In genomic region chr12:79652521-79652920, GRCh38 we compare ENCODE assay signal across 30 cellular contexts.
"Had no signal": no experiment of that assay in that cellular context is flagged by ENCODE, and none has a peak within 500 bp of the region (broad histone marks: within the 10 kb centered on the region; RNA-seq: fewer than 3 reads in every experiment).

No MANE protein-coding gene starts in this region.

- H3K9me3 Mint-ChIP-seq: immature natural killer cell; stimulated activated effector memory CD8-positive, alpha-beta T cell treated with anti-CD3 and anti-CD28 coated beads, Interleukin-12 subunit alpha, Interleukin-12 subunit beta, amount 100 ng/mL, for 72 hours; stimulated activated naive CD8-positive, alpha-beta T cell treated with anti-CD3 and anti-CD28 coated beads, Interleukin-15, Interleukin-2, amounts not matched to agents 100 ng/mL and 50 ng/mL, for 24 hours had no signal

- DNase-seq: hippocampal formation; immature natural killer cell; left ventricle myocardium inferior; mesendoderm; midbrain; mucosa of descending colon; naive thymus-derived CD4-positive, alpha-beta T cell; nucleus accumbens; pancreas; posterior cingulate gyrus; retina; right cardiac atrium; sigmoid colon; small intestine; spleen; stimulated activated CD4-positive, alpha-beta T cell treated with anti-CD3 and anti-CD28 coated beads, Interleukin-4, amount 100 ng/mL, for 24 hours; stimulated activated naive CD4-positive, alpha-beta T cell; tibial artery; trophoblast cell; upper lobe of right lung had no signal

- H3K36me3 ChIP-seq: left ventricle myocardium inferior, pancreas, prostate gland, sigmoid colon, spleen, suprapubic skin, thoracic aorta, tibial artery, upper lobe of right lung had no signal

- H3K4me1 ChIP-seq: left ventricle myocardium inferior, pancreas, prostate gland, sigmoid colon, spleen, upper lobe of right lung had no signal

- ATAC-seq: mucosa of descending colon; naive thymus-derived CD4-positive, alpha-beta T cell; natural killer cell treated with Interleukin-12 subunit alpha and Interleukin-12 subunit beta and Interleukin-15 and Interleukin-18, amount 100 ng/mL, for 72 hours; pancreas; right cardiac atrium; stimulated activated effector memory CD8-positive, alpha-beta T cell treated with anti-CD3 and anti-CD28 coated beads, Interleukin-12 subunit alpha, Interleukin-12 subunit beta, amount 100 ng/mL, for 72 hours; upper lobe of right lung had no signal

- H3K27ac ChIP-seq: left ventricle myocardium inferior, pancreas, prostate gland, sigmoid colon, spleen, suprapubic skin, thoracic aorta, tibial artery, upper lobe of right lung had no signal

- H3K4me3 ChIP-seq: left ventricle myocardium inferior, lung, mucosa of descending colon, pancreas, prostate gland, sigmoid colon, spleen, suprapubic skin, thoracic aorta, tibial artery, upper lobe of right lung had no signal

- H3K9me3 ChIP-seq: left ventricle myocardium inferior, mucosa of descending colon, pancreas, prostate gland, sigmoid colon, spleen, suprapubic skin, thoracic aorta, tibial artery, upper lobe of right lung had no signal

- H3K36me3 Mint-ChIP-seq: immature natural killer cell; naive thymus-derived CD4-positive, alpha-beta T cell had no signal

- H3K27me3 ChIP-seq: pancreas, sigmoid colon, spleen, suprapubic skin, tibial artery, upper lobe of right lung had no signal

- H3K27ac Mint-ChIP-seq: immature natural killer cell; naive thymus-derived CD4-positive, alpha-beta T cell; natural killer cell treated with Interleukin-12 subunit alpha and Interleukin-12 subunit beta and Interleukin-15 and Interleukin-18, amount 100 ng/mL, for 72 hours; stimulated activated effector memory CD8-positive, alpha-beta T cell treated with anti-CD3 and anti-CD28 coated beads, Interleukin-12 subunit alpha, Interleukin-12 subunit beta, amount 100 ng/mL, for 72 hours; stimulated activated naive CD8-positive, alpha-beta T cell treated with anti-CD3 and anti-CD28 coated beads, Interleukin-15, Interleukin-2, amounts not matched to agents 100 ng/mL and 50 ng/mL, for 24 hours had no signal

- H3K4me3 Mint-ChIP-seq: immature natural killer cell; naive thymus-derived CD4-positive, alpha-beta T cell; natural killer cell treated with Interleukin-12 subunit alpha and Interleukin-12 subunit beta and Interleukin-15 and Interleukin-18, amount 100 ng/mL, for 72 hours; neural crest cell; stimulated activated effector memory CD8-positive, alpha-beta T cell treated with anti-CD3 and anti-CD28 coated beads, Interleukin-12 subunit alpha, Interleukin-12 subunit beta, amount 100 ng/mL, for 72 hours; stimulated activated naive CD8-positive, alpha-beta T cell treated with anti-CD3 and anti-CD28 coated beads, Interleukin-15, Interleukin-2, amounts not matched to agents 100 ng/mL and 50 ng/mL, for 24 hours had no signal

- H3K4me1 Mint-ChIP-seq: immature natural killer cell; naive thymus-derived CD4-positive, alpha-beta T cell; neural crest cell; stimulated activated effector memory CD8-positive, alpha-beta T cell treated with anti-CD3 and anti-CD28 coated beads, Interleukin-12 subunit alpha, Interleukin-12 subunit beta, amount 100 ng/mL, for 72 hours had no signal

- H3K27me3 Mint-ChIP-seq: stimulated activated naive CD8-positive, alpha-beta T cell treated with anti-CD3 and anti-CD28 coated beads, Interleukin-15, Interleukin-2, amounts not matched to agents 100 ng/mL and 50 ng/mL, for 24 hours had no signal

- FAIRE-seq: islet of Langerhans, pancreas, urothelium cell line had no signal
